In genomic region chr4:69060651-69061308, GRCh38 we compare ENCODE assay signal across 1 cellular context.
TF ChIP-seq lines count a peak whose summit lies in the region.

No MANE protein-coding gene starts in this region.

TF ChIP-seq in HepG2, 621 proteins besides CTCF, POLR2A, EP300 and RAD21 (continued from another document and continues in another):
- no peak for TF ChIP-seq AHDC1 (CRISPR knock-in tag; IDR thresholded peaks at IDR 0.05; ENCODE audit: borderline replicate concordance)
- no peak for TF ChIP-seq ZFP90 (CRISPR knock-in tag; IDR thresholded peaks at IDR 0.05; ENCODE audit: borderline replicate concordance)
- no peak for TF ChIP-seq RFX5 (IDR thresholded peaks at IDR 0.05; ENCODE audit: low read depth, low read length)
- no peak for TF ChIP-seq PRPF4 (IDR thresholded peaks at IDR 0.05; ENCODE audit: low read depth, low read length, poor library complexity, severe bottlenecking)
- TF ChIP-seq ZNF569 (CRISPR knock-in tag; IDR thresholded peaks at IDR 0.05; ENCODE audit: borderline replicate concordance): no peak
- no peak for TF ChIP-seq ZNF674 (CRISPR knock-in tag; IDR thresholded peaks at IDR 0.05; ENCODE audit: low read depth)
- TF ChIP-seq SATB2 (CRISPR knock-in tag; IDR thresholded peaks at IDR 0.05): no peak
- no peak for TF ChIP-seq NFE2 (CRISPR knock-in tag; IDR thresholded peaks at IDR 0.05)
- no peak for TF ChIP-seq SRF (IDR thresholded peaks at IDR 0.05; ENCODE audit: low read depth, low read length)
- no peak for TF ChIP-seq CHD4 (IDR thresholded peaks at IDR 0.05; ENCODE audit: borderline replicate concordance, low read length)
- TF ChIP-seq TAF15 (IDR thresholded peaks at IDR 0.05; ENCODE audit: low read depth, low read length, poor library complexity, severe bottlenecking): no peak
- TF ChIP-seq GTF2F1 (IDR thresholded peaks at IDR 0.05; ENCODE audit: low read length): no peak
- no peak for TF ChIP-seq ZNF136 (CRISPR knock-in tag; IDR thresholded peaks at IDR 0.05; ENCODE audit: low read depth)
- TF ChIP-seq ARID3A (IDR thresholded peaks at IDR 0.05; ENCODE audit: low read depth, low read length): no peak
- no peak for TF ChIP-seq ZBTB10 (CRISPR knock-in tag; IDR thresholded peaks at IDR 0.05; ENCODE audit: borderline replicate concordance)
- no peak for TF ChIP-seq ZNF550 (CRISPR knock-in tag; IDR thresholded peaks at IDR 0.05; ENCODE audit: borderline replicate concordance)
- no peak for TF ChIP-seq SRSF1 (optimal IDR thresholded peaks at IDR 0.05; ENCODE audit: low read depth, low read length)
- TF ChIP-seq ZBTB8A (CRISPR knock-in tag; IDR thresholded peaks at IDR 0.05; ENCODE audit: borderline replicate concordance, low read depth): no peak
- no peak for TF ChIP-seq IKZF5 (CRISPR knock-in tag; IDR thresholded peaks at IDR 0.05)
- TF ChIP-seq NR1H2 (CRISPR knock-in tag; IDR thresholded peaks at IDR 0.05; ENCODE audit: borderline replicate concordance, low read depth): no peak
- TF ChIP-seq RBM22 (optimal IDR thresholded peaks at IDR 0.05; ENCODE audit: low read length): peak; percentile 77
- TF ChIP-seq MAZ (IDR thresholded peaks at IDR 0.05; ENCODE audit: borderline replicate concordance, low read depth, low read length): no peak
- no peak for TF ChIP-seq MAZ (CRISPR knock-in tag; IDR thresholded peaks at IDR 0.05; ENCODE audit: low read depth)
- no peak for TF ChIP-seq HOXA7 (CRISPR knock-in tag; IDR thresholded peaks at IDR 0.05)
- no peak for TF ChIP-seq HNRNPH1 (optimal IDR thresholded peaks at IDR 0.05; ENCODE audit: low read depth, low read length)
- no peak for TF ChIP-seq UBTF (CRISPR knock-in tag; IDR thresholded peaks at IDR 0.05)
- no peak for TF ChIP-seq KDM6A (CRISPR knock-in tag; IDR thresholded peaks at IDR 0.05; ENCODE audit: low read depth)
- no peak for TF ChIP-seq FOXP1 (IDR thresholded peaks at IDR 0.05)
- no peak for TF ChIP-seq FOXP1 (CRISPR knock-in tag; IDR thresholded peaks at IDR 0.05)
- TF ChIP-seq ZNF292 (CRISPR knock-in tag; IDR thresholded peaks at IDR 0.05; ENCODE audit: borderline replicate concordance, low read depth): no peak
- no peak for TF ChIP-seq ZHX2 (IDR thresholded peaks at IDR 0.05; ENCODE audit: low read depth)
- no peak for TF ChIP-seq ZHX2 (CRISPR knock-in tag; IDR thresholded peaks at IDR 0.05; ENCODE audit: borderline replicate concordance)
- peak; percentile 54 for TF ChIP-seq FOXA3 (CRISPR knock-in tag; IDR thresholded peaks at IDR 0.05)
- peak; percentile 56; the same call in 1 of the 2 replicates for TF ChIP-seq HOMEZ (CRISPR knock-in tag; IDR thresholded peaks at IDR 0.05; ENCODE audit: low read depth)
- TF ChIP-seq ZNF710 (CRISPR knock-in tag; IDR thresholded peaks at IDR 0.05; ENCODE audit: borderline replicate concordance): 0 out of 2 replicates have a peak, but pooled peaks have one; percentile 20
- TF ChIP-seq MBNL3 (CRISPR knock-in tag; conservative IDR thresholded peaks at IDR 0.05): no peak
